ENCODE assay signal across 8 cellular contexts in the genomic region with DNA sequence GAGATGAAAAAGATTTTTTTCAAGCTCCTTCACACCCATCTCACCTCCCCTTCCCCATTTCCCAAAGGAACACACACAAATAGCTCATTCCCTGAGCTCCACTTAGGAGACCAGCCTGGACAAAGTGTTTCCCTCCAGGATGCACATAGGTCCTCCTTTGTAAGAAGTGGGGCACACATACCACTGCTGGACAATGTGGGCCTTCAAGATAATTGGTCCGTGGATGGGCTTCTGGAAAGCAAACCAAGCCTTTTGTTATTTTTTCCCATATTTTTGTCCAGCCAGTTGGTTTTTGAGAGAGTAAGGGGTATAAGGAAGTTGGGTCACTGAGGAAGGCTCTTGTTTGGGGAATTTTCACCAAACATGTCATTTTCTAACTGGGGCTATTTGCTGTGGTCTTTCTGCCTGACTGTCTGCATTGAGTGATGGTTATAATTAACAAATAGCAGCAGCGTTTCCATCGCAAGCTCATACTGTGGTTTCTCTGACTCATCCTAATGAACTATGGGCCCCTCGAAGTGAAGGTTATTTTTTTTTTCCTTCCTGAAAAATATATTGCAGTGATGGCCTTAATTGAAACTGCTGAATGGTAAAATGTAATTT.
DNase-seq lines count a peak whose midpoint lies in the region; ATAC-seq lines count a peak whose summit lies in the region.

No MANE protein-coding gene starts in this region.

- ATAC-seq in GM18907 (IDR thresholded peaks at IDR 0.05; ENCODE audit: unreplicated experiment) (peak; percentile 88), HG02938 (IDR thresholded peaks at IDR 0.05; ENCODE audit: unreplicated experiment) (peak; percentile 81)
- peak; percentile 67 to 78 for ATAC-seq in natural killer cell treated with Interleukin-12 subunit alpha and Interleukin-12 subunit beta and Interleukin-15 and Interleukin-18, amount 100 ng/mL, for 72 hours

- no peaks in the 10 kb centered on the region for H3K9me3 Mint-ChIP-seq in natural killer cell treated with Interleukin-12 subunit alpha and Interleukin-12 subunit beta and Interleukin-15 and Interleukin-18, amount 100 ng/mL, for 72 hours

- no peaks in the 10 kb centered on the region for H3K36me3 Mint-ChIP-seq in natural killer cell treated with Interleukin-12 subunit alpha and Interleukin-12 subunit beta and Interleukin-15 and Interleukin-18, amount 100 ng/mL, for 72 hours

- H3K27ac Mint-ChIP-seq in natural killer cell treated with Interleukin-12 subunit alpha and Interleukin-12 subunit beta and Interleukin-15 and Interleukin-18, amount 100 ng/mL, for 72 hours = peak overlapping the region; percentile 70 to 89

- peak overlapping the region; percentile 51 for H3K4me3 Mint-ChIP-seq in natural killer cell treated with Interleukin-12 subunit alpha and Interleukin-12 subunit beta and Interleukin-15 and Interleukin-18, amount 100 ng/mL, for 72 hours

- H3K27me3 Mint-ChIP-seq in natural killer cell treated with Interleukin-12 subunit alpha and Interleukin-12 subunit beta and Interleukin-15 and Interleukin-18, amount 100 ng/mL, for 72 hours = no peaks in the 10 kb centered on the region

- H3K4me1 Mint-ChIP-seq in natural killer cell treated with Interleukin-12 subunit alpha and Interleukin-12 subunit beta and Interleukin-15 and Interleukin-18, amount 100 ng/mL, for 72 hours (ENCODE audit: low read depth in 2 of 2) = peaks cover 34 to 45% of the 10 kb centered on the region in 2 donors

- peak; percentile 1 for DNase-seq in RKO (ENCODE audit: low spot score)
- DNase-seq in natural killer cell treated with Interleukin-12 subunit alpha and Interleukin-12 subunit beta and Interleukin-15 and Interleukin-18, amount 100 ng/mL, for 72 hours (ENCODE audit: low spot score) = no peak
- DNase-seq in middle frontal gyrus (ENCODE audit: extremely low spot score, low spot score) = no peak
- no peak for DNase-seq in NCI-H187 (lab: John Stamatoyannopoulos, UW)
- no peak for DNase-seq in NCI-H2227 (lab: John Stamatoyannopoulos, UW; ENCODE audit: unreplicated experiment)
- no peak for DNase-seq in stimulated activated CD4-positive, alpha-beta T cell treated with anti-CD3 and anti-CD28 coated beads, Interleukin-2, amount 100 ng/mL, for 24 hours
